In the genomic region with DNA sequence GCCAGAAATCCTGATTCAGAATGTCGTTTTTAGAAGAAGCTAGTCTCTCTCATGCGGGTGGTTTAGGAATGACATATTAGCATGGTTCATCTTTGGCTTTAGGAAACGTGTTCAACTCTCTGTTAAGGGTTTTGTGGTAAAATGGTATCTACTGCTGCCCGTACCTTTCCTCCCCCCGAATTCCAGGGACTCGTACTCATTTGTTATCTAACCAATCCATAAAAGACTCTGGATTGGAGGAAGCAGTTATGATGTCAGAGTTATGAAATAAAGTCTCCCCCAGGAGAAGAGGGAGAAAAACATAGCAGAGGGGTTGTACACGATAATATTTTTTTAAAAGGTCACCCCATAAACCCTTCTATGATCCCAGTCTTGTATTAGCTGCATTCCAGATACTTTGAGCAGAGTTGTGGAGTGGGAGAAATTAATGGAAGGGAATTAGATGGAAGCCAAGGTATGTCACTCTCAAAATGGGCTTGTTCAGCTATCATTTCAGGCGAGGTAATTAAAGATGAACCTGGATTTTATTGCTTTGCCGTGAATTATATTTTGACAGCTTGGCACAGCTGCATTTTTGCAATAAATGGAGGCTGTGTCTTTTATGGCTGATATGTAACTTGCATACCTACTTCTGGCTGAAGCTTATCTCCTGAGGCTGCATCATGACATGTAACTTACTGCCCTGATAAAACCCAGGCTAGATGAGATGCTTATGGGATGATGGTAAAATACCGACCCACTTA, we compare ENCODE assay signal across 14 cellular contexts. TPM values are rescaled to one million over a fixed set of nuclear protein-coding genes. Genes with fewer than 3 reads are reported as not detected.
DNase-seq lines count a peak whose midpoint lies in the region; ATAC-seq and TF ChIP-seq lines count a peak whose summit lies in the region.
"Had no signal": no experiment of that assay in that cellular context is flagged by ENCODE, and none has a peak within 500 bp of the region (broad histone marks: within the 10 kb centered on the region; RNA-seq: fewer than 3 reads in every experiment).

No MANE protein-coding gene starts in this region.

- no peaks in the 10 kb centered on the region for H3K27me3 ChIP-seq in neural progenitor cell
- H3K27me3 ChIP-seq: gastrocnemius medialis had no signal

- no peak overlapping the region for H3K4me3 ChIP-seq in neural progenitor cell
- H3K4me3 ChIP-seq: gastrocnemius medialis had no signal

- H3K27ac Mint-ChIP-seq in endothelial cell (ENCODE audit: unreplicated experiment), result peak overlapping the region; percentile 33
- peak overlapping the region; percentile 75 for H3K27ac Mint-ChIP-seq in neural progenitor cell
- H3K27ac Mint-ChIP-seq in activated CD8-positive, alpha-beta T cell treated with anti-CD3 and anti-CD28 coated beads for 36 hours, result no peak overlapping the region
- H3K27ac Mint-ChIP-seq: activated naive CD4-positive, alpha-beta T cell treated with anti-CD3 and anti-CD28 coated beads, Interleukin-2, amount 50 U/mL, for 72 hours; B cell; naive thymus-derived CD8-positive, alpha-beta T cell had no signal

- POLR2A ChIA-PET in activated CD8-positive, alpha-beta T cell treated with anti-CD3 and anti-CD28 coated beads for 36 hours (lab: Charles Lee), result interaction anchor here (0.6 to 1.0 kb wide), 2 partner anchors 8 to 539 kb away, joined by 3 read pairs; no protein-coding TSS in a partner anchor

- CTCF ChIA-PET in activated CD8-positive, alpha-beta T cell treated with anti-CD3 and anti-CD28 coated beads for 36 hours (lab: Charles Lee), result interaction anchor here (1.2 kb wide), 1 partner anchor 10 kb away, joined by 3 read pairs; no protein-coding TSS in a partner anchor

- intact Hi-C loops in activated CD8-positive, alpha-beta T cell treated with anti-CD3 and anti-CD28 coated beads for 36 hours (cut with micrococcal nuclease), result no loop called here

- no peaks in the 10 kb centered on the region for H4K20me1 ChIP-seq in neural progenitor cell (ENCODE audit: low read depth)

- H3K9ac ChIP-seq in neural progenitor cell, result no peak overlapping the region

- H3K4me2 ChIP-seq in neural progenitor cell, result no peak overlapping the region

- no peak for ATAC-seq in activated CD8-positive, alpha-beta T cell treated with anti-CD3 and anti-CD28 coated beads for 36 hours
- no peak for ATAC-seq in HG02938 (IDR thresholded peaks at IDR 0.05; ENCODE audit: unreplicated experiment)
- ATAC-seq in GM18867 (IDR thresholded peaks at IDR 0.05; ENCODE audit: unreplicated experiment), result no peak
- ATAC-seq: activated naive CD4-positive, alpha-beta T cell treated with anti-CD3 and anti-CD28 coated beads, Interleukin-2, amount 50 U/mL, for 72 hours; gastrocnemius medialis; naive thymus-derived CD8-positive, alpha-beta T cell had no signal

- H3K79me2 ChIP-seq in neural progenitor cell (ENCODE audit: low read depth), result peaks cover 92% of the 10 kb centered on the region

- H3F3A ChIP-seq in neural progenitor cell (ENCODE audit: low read depth), result peaks cover 31% of the 10 kb centered on the region

- peaks cover 40% of the 10 kb centered on the region for H3K4me1 ChIP-seq in neural progenitor cell
- H3K4me1 ChIP-seq: gastrocnemius medialis had no signal

- H3K36me3 Mint-ChIP-seq in endothelial cell (ENCODE audit: low read depth, unreplicated experiment) (peaks cover 30% of the 10 kb centered on the region), neural progenitor cell (peaks cover 27% of the 10 kb centered on the region)
- H3K36me3 Mint-ChIP-seq in activated CD8-positive, alpha-beta T cell treated with anti-CD3 and anti-CD28 coated beads for 36 hours (ENCODE audit: low read depth), result no peaks in the 10 kb centered on the region
- H3K36me3 Mint-ChIP-seq: activated naive CD4-positive, alpha-beta T cell treated with anti-CD3 and anti-CD28 coated beads, Interleukin-2, amount 50 U/mL, for 72 hours; naive thymus-derived CD8-positive, alpha-beta T cell had no signal

- in situ Hi-C loops in ACHN (cut with HindIII; ENCODE audit: low pct_ligation_motif_present, low pct_unique_long_range_greater_than_20kb, low sequenced_read_pairs), result no loop called here

- peak overlapping the region; percentile 22 for H3K4me3 Mint-ChIP-seq in endothelial cell (ENCODE audit: unreplicated experiment)
- H3K4me3 Mint-ChIP-seq in neural progenitor cell, result no peak overlapping the region
- H3K4me3 Mint-ChIP-seq in activated CD8-positive, alpha-beta T cell treated with anti-CD3 and anti-CD28 coated beads for 36 hours, result no peak overlapping the region
- H3K4me3 Mint-ChIP-seq: B cell; naive thymus-derived CD8-positive, alpha-beta T cell had no signal

- H3K4me1 Mint-ChIP-seq in endothelial cell (ENCODE audit: unreplicated experiment) (peaks cover 31% of the 10 kb centered on the region), neural progenitor cell (peaks cover 48% of the 10 kb centered on the region)
- no peaks in the 10 kb centered on the region for H3K4me1 Mint-ChIP-seq in activated CD8-positive, alpha-beta T cell treated with anti-CD3 and anti-CD28 coated beads for 36 hours (ENCODE audit: low read depth)
- H3K4me1 Mint-ChIP-seq: B cell; naive thymus-derived CD8-positive, alpha-beta T cell had no signal

- no peaks in the 10 kb centered on the region for H3K36me3 ChIP-seq in neural progenitor cell
- H3K36me3 ChIP-seq: gastrocnemius medialis had no signal

- H3K9me3 ChIP-seq in neural progenitor cell (ENCODE audit: low read depth), result no peaks in the 10 kb centered on the region
- H3K9me3 ChIP-seq: gastrocnemius medialis had no signal

- peak; percentile 78 for DNase-seq in ACHN
- peak; percentile 89 for DNase-seq in M059J (ENCODE audit: low read depth)
- DNase-seq in endothelial cell (ENCODE audit: low spot score), result no peak
- no peak for DNase-seq in neural progenitor cell (ENCODE audit: low spot score)
- no peak for DNase-seq in activated CD8-positive, alpha-beta T cell treated with anti-CD3 and anti-CD28 coated beads for 36 hours
- no peak for DNase-seq in MV-4-11 (lab: John Stamatoyannopoulos, UW)
- DNase-seq: activated CD4-positive, CD25-positive, alpha-beta regulatory T cell treated with anti-CD3 and anti-CD28 coated beads, Interleukin-2, amount 50 U/mL, for 72 hours; gastrocnemius medialis; naive thymus-derived CD8-positive, alpha-beta T cell; NCI-H1092 had no signal

- H3K9me3 Mint-ChIP-seq in endothelial cell (ENCODE audit: unreplicated experiment) (no peaks in the 10 kb centered on the region), neural progenitor cell (peaks cover 3% of the 10 kb centered on the region)
- no peaks in the 10 kb centered on the region for H3K9me3 Mint-ChIP-seq in activated CD8-positive, alpha-beta T cell treated with anti-CD3 and anti-CD28 coated beads for 36 hours
- H3K9me3 Mint-ChIP-seq: activated naive CD4-positive, alpha-beta T cell treated with anti-CD3 and anti-CD28 coated beads, Interleukin-2, amount 50 U/mL, for 72 hours; naive thymus-derived CD8-positive, alpha-beta T cell had no signal

- H2AFZ ChIP-seq in neural progenitor cell (replicated peaks), result no peak overlapping the region

- H3K27ac ChIP-seq in neural progenitor cell, result no peak overlapping the region
- H3K27ac ChIP-seq: gastrocnemius medialis had no signal

- TF ChIP-seq CTCF in endothelial cell (IDR thresholded peaks at IDR 0.05; ENCODE audit: unreplicated experiment), result no peak
- no peak for TF ChIP-seq CTCF in neural progenitor cell (IDR thresholded peaks at IDR 0.05)
- no peak for TF ChIP-seq CTCF in activated CD8-positive, alpha-beta T cell treated with anti-CD3 and anti-CD28 coated beads for 36 hours (IDR thresholded peaks at IDR 0.05)

- H3K27me3 Mint-ChIP-seq in endothelial cell (ENCODE audit: unreplicated experiment) (peaks cover 2% of the 10 kb centered on the region), neural progenitor cell (ENCODE audit: insufficient read depth, low read depth) (peaks cover 4% of the 10 kb centered on the region)
- H3K27me3 Mint-ChIP-seq in activated CD8-positive, alpha-beta T cell treated with anti-CD3 and anti-CD28 coated beads for 36 hours, result peaks cover 3% of the 10 kb centered on the region

RNA-seq across cellular contexts. Expression of gene RAI14, which starts 31.3 kb away (rescaled TPM):
- total RNA-seq in M059J (2014; rRNA removed; shearing (Covaris generic)), result 77.5 and 117 TPM in 2 replicates
- total RNA-seq in endothelial cell (ENCODE audit: unreplicated experiment) (127 TPM), neural progenitor cell (ENCODE audit: low replicate concordance) (47.9 and 54.6 TPM in 2 replicates)
- total RNA-seq in activated CD8-positive, alpha-beta T cell treated with anti-CD3 and anti-CD28 coated beads for 36 hours, result 1 to 10 TPM; 1.1 to 2.3 TPM
- total RNA-seq: naive thymus-derived CD8-positive, alpha-beta T cell had no signal

Comparison
In these comparisons a context has a peak if more than half of its experiments do, and no peak if none do; other contexts are left out.
1. DNase-seq: peak in ACHN (single experiment) and M059J (single experiment); none in endothelial cell (single experiment), neural progenitor cell (single experiment), activated CD8-positive, alpha-beta T cell treated with anti-CD3 and anti-CD28 coated beads for 36 hours (single experiment) and MV-4-11 (single experiment).
2. RNA of gene RAI14, which starts 31.3 kb away (total RNA-seq): 127 TPM in endothelial cell (single experiment), 77.5 to 117 TPM in M059J and 47.9 to 54.6 TPM in neural progenitor cell; 1.1 to 2.3 TPM in activated CD8-positive, alpha-beta T cell treated with anti-CD3 and anti-CD28 coated beads for 36 hours; every median in the first group is over 10 times any median in the second.